In the genomic region with DNA sequence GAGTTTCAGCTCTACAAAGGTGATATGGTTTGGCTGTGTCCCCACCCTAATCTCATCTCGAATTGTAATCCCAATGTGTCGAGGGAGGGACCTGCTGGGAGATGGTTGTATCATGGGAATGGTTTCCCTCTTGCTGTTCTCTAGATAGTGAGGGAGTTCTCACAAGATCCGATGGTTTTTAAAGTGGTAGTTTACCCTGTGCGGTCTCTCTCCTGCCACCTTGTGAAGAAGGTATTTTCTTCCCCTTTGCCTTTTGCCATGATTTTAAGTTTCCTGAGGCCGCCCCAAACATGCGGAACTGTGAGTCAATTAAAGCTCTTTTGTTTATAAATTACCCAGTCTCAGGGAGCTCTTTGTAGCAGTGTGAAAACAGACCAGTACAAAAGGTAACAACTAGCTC, we compare ENCODE assay signal across 24 cellular contexts.
"Had no signal": no experiment of that assay in that cellular context is flagged by ENCODE, and none has a peak within 500 bp of the region (broad histone marks: within the 10 kb centered on the region; RNA-seq: fewer than 3 reads in every experiment).

No MANE protein-coding gene starts in this region.

- H3K4me1 ChIP-seq: left ventricle myocardium inferior, right atrium auricular region, right lobe of liver, tibial nerve, uterus had no signal

- H3K4me3 ChIP-seq: left ventricle myocardium inferior, lung, mucosa of descending colon, ovary, right atrium auricular region, right lobe of liver, smooth muscle cell, tibial nerve, uterus had no signal

- H3K36me3 Mint-ChIP-seq: naive thymus-derived CD4-positive, alpha-beta T cell; natural killer cell treated with Interleukin-12 subunit alpha and Interleukin-12 subunit beta and Interleukin-15 and Interleukin-18, amount 100 ng/mL, for 72 hours; stimulated activated memory B cell treated with anti-CD40 and anti-IgM and Interleukin-4, amounts not matched to agents 10 μg/mL and 1 μg/mL and 100 μg/mL, for 72 hours; type B pancreatic cell had no signal

- H3K36me3 ChIP-seq: left ventricle myocardium inferior, ovary, right atrium auricular region, right lobe of liver, tibial nerve, uterus had no signal

- H3K27me3 Mint-ChIP-seq: naive thymus-derived CD4-positive, alpha-beta T cell; natural killer cell treated with Interleukin-12 subunit alpha and Interleukin-12 subunit beta and Interleukin-15 and Interleukin-18, amount 100 ng/mL, for 72 hours; progenitor cell of endocrine pancreas; stimulated activated memory B cell treated with anti-CD40 and anti-IgM and Interleukin-4, amounts not matched to agents 10 μg/mL and 1 μg/mL and 100 μg/mL, for 72 hours; stimulated activated naive CD8-positive, alpha-beta T cell treated with anti-CD3 and anti-CD28 coated beads, Interleukin-15, amount 100 ng/mL, for 72 hours; type B pancreatic cell had no signal

- H3K4me1 Mint-ChIP-seq: naive thymus-derived CD4-positive, alpha-beta T cell; stimulated activated memory B cell treated with anti-CD40 and anti-IgM and Interleukin-4, amounts not matched to agents 10 μg/mL and 1 μg/mL and 100 μg/mL, for 72 hours; stimulated activated naive CD8-positive, alpha-beta T cell treated with anti-CD3 and anti-CD28 coated beads, Interleukin-15, amount 100 ng/mL, for 72 hours had no signal

- H3K27ac ChIP-seq: left ventricle myocardium inferior, ovary, right atrium auricular region, right lobe of liver, tibial nerve, uterus had no signal

- H3K27ac Mint-ChIP-seq: naive thymus-derived CD4-positive, alpha-beta T cell; natural killer cell treated with Interleukin-12 subunit alpha and Interleukin-12 subunit beta and Interleukin-15 and Interleukin-18, amount 100 ng/mL, for 72 hours; progenitor cell of endocrine pancreas; stimulated activated memory B cell treated with anti-CD40 and anti-IgM and Interleukin-4, amounts not matched to agents 10 μg/mL and 1 μg/mL and 100 μg/mL, for 72 hours; stimulated activated naive CD8-positive, alpha-beta T cell treated with anti-CD3 and anti-CD28 coated beads, Interleukin-15, amount 100 ng/mL, for 72 hours; type B pancreatic cell had no signal

- H3K9me3 ChIP-seq: mucosa of descending colon, ovary, right atrium auricular region, right lobe of liver, tibial nerve, uterus had no signal

- ATAC-seq: mucosa of descending colon; naive thymus-derived CD4-positive, alpha-beta T cell; natural killer cell treated with Interleukin-12 subunit alpha and Interleukin-12 subunit beta and Interleukin-15 and Interleukin-18, amount 100 ng/mL, for 72 hours; right lobe of liver; stimulated activated memory B cell treated with anti-CD40 and anti-IgM and Interleukin-4, amounts not matched to agents 10 μg/mL and 1 μg/mL and 100 μg/mL, for 72 hours; stimulated activated naive CD8-positive, alpha-beta T cell treated with anti-CD3 and anti-CD28 coated beads, Interleukin-15, amount 100 ng/mL, for 72 hours had no signal

- H3K4me3 Mint-ChIP-seq: naive thymus-derived CD4-positive, alpha-beta T cell; natural killer cell treated with Interleukin-12 subunit alpha and Interleukin-12 subunit beta and Interleukin-15 and Interleukin-18, amount 100 ng/mL, for 72 hours; stimulated activated memory B cell treated with anti-CD40 and anti-IgM and Interleukin-4, amounts not matched to agents 10 μg/mL and 1 μg/mL and 100 μg/mL, for 72 hours; stimulated activated naive CD8-positive, alpha-beta T cell treated with anti-CD3 and anti-CD28 coated beads, Interleukin-15, amount 100 ng/mL, for 72 hours; type B pancreatic cell had no signal

- H3K9me3 Mint-ChIP-seq: type B pancreatic cell had no signal

- DNase-seq: hippocampal formation; islet precursor cell; left ventricle myocardium inferior; midbrain; mucosa of descending colon; naive thymus-derived CD4-positive, alpha-beta T cell; ovary; right lobe of liver; stimulated activated CD4-positive, alpha-beta T cell treated with anti-CD3 and anti-CD28 coated beads, Interleukin-1b, Interleukin-23, amount 100 ng/mL, for 48 hours; stimulated activated CD4-positive, alpha-beta T cell treated with anti-CD3 and anti-CD28 coated beads, Interleukin-2, amount 100 ng/mL, for 48 hours; stimulated activated CD4-positive, alpha-beta T cell treated with anti-CD3 and anti-CD28 coated beads, Interleukin-4, amount 100 ng/mL, for 4 hours; stimulated activated CD8-positive, alpha-beta memory T cell treated with anti-CD3 and anti-CD28 coated beads, Interleukin-4, amount 100 ng/mL, for 48 hours; stimulated activated naive CD4-positive, alpha-beta T cell treated with Interleukin-2 at 50 U/mL for 16 hours; stimulated activated naive CD8-positive, alpha-beta T cell treated with anti-CD3 and anti-CD28 coated beads, Interleukin-15, amount 100 ng/mL, for 72 hours; substantia nigra; uterus had no signal

- H3K4me2 ChIP-seq: smooth muscle cell had no signal

- H3K27me3 ChIP-seq: ovary, right atrium auricular region, right lobe of liver, tibial nerve, uterus had no signal
